12 cellular contexts compared by ENCODE assay signal in genomic region chr1:234616644-234617043, GRCh38. TPM values are rescaled to one million over a fixed set of nuclear protein-coding genes. Genes with fewer than 3 reads are reported as not detected.
DNase-seq lines count a peak whose midpoint lies in the region; ATAC-seq and TF ChIP-seq lines count a peak whose summit lies in the region.
"Had no signal": no experiment of that assay in that cellular context is flagged by ENCODE, and none has a peak within 500 bp of the region (broad histone marks: within the 10 kb centered on the region; RNA-seq: fewer than 3 reads in every experiment).

No MANE protein-coding gene starts in this region.

- no peaks in the 10 kb centered on the region for H3K27me3 ChIP-seq in layer of hippocampus (ENCODE audit: control insufficient read depth, insufficient read depth, low read length)
- H3K27me3 ChIP-seq: spleen had no signal

- TF ChIP-seq CTCF in brain (conservative IDR thresholded peaks at IDR 0.05): no peak

- H3K4me1 Mint-ChIP-seq in brain: peaks cover 99% of the 10 kb centered on the region

- H3K27ac ChIP-seq in KOPT-K1 (ENCODE audit: low read depth, low read length, poor library complexity, severe bottlenecking) (peak overlapping the region; percentile 55), layer of hippocampus (ENCODE audit: low read depth, low read length) (peak overlapping the region; percentile 14), skin epidermis (peak overlapping the region in 17 of 21 experiments; percentile 14 to 98 (median 70))
- H3K27ac ChIP-seq: spleen had no signal

- no peak for ATAC-seq in HG03135 (IDR thresholded peaks at IDR 0.05; ENCODE audit: unreplicated experiment)

- H3K9me3 Mint-ChIP-seq in brain: no peaks in the 10 kb centered on the region

- H3K27me3 Mint-ChIP-seq in brain: no peaks in the 10 kb centered on the region

- H3K9me3 ChIP-seq in KOPT-K1 (ENCODE audit: insufficient read depth, low read length, poor library complexity, severe bottlenecking): no peaks in the 10 kb centered on the region
- H3K9me3 ChIP-seq: spleen had no signal

- no peaks in the 10 kb centered on the region for H3K36me3 ChIP-seq in KOPT-K1 (ENCODE audit: insufficient read depth, low read length)
- H3K36me3 ChIP-seq: spleen had no signal

- H3K27ac Mint-ChIP-seq in brain: peak overlapping the region; percentile 59 to 95 (median 85)

- H3K4me3 ChIP-seq in skin epidermis: no peak overlapping the region
- H3K4me3 ChIP-seq: spleen had no signal

- no peak for DNase-seq in stimulated activated CD8-positive, alpha-beta memory T cell treated with anti-CD3 and anti-CD28 coated beads, Interleukin-4, amount 100 ng/mL, for 48 hours
- no peak for DNase-seq in T-helper 9 cell
- DNase-seq in DMS114 treated with DMSO at 0.1 percent for 48 hours (lab: John Stamatoyannopoulos, UW; ENCODE audit: unreplicated experiment): no peak
- DNase-seq: activated CD8-positive, alpha-beta memory T cell treated with anti-CD3 and anti-CD28 coated beads, Interleukin-2, amount 50 U/mL, for 48 hours; DMS79; NCI-H446; spleen had no signal

- peak overlapping the region in 1 of 5 experiments; percentile 24 for H3K4me3 Mint-ChIP-seq in brain

- no peaks in the 10 kb centered on the region for H3K36me3 Mint-ChIP-seq in brain

RNA-seq across cellular contexts. Expression of gene IRF2BP2, which starts 6.7 kb away (rescaled TPM):
- 163 TPM for polyA plus RNA-seq in brain (ENCODE audit: insufficient read depth, low read depth, low replicate concordance)

Comparison
In these comparisons a context has a peak if more than half of its experiments do, and no peak if none do; other contexts are left out.
1. H3K27ac ChIP-seq: peak in every context shown above with its lines; median percentile 70 in skin epidermis; 55 in KOPT-K1; 14 in layer of hippocampus.